ENCODE assay signal across 23 cellular contexts in genomic region chr6:148091394-148091793, GRCh38.
"Had no signal": no experiment of that assay in that cellular context is flagged by ENCODE, and none has a peak within 500 bp of the region (broad histone marks: within the 10 kb centered on the region; RNA-seq: fewer than 3 reads in every experiment).

No MANE protein-coding gene starts in this region.

- H3K4me3 ChIP-seq: colonic mucosa, coronary artery, dorsolateral prefrontal cortex, esophagus muscularis mucosa, esophagus squamous epithelium, gastrocnemius medialis, gastroesophageal sphincter, heart left ventricle, heart right ventricle had no signal

- H3K4me1 ChIP-seq: colonic mucosa, esophagus muscularis mucosa, esophagus squamous epithelium, foreskin keratinocyte, gastrocnemius medialis, gastroesophageal sphincter, heart left ventricle, heart right ventricle had no signal

- H3K27ac ChIP-seq: colonic mucosa, coronary artery, dorsolateral prefrontal cortex, epithelial cell of prostate, esophagus muscularis mucosa, esophagus squamous epithelium, foreskin keratinocyte, gastrocnemius medialis, gastroesophageal sphincter, heart left ventricle, heart right ventricle had no signal

- H3K9me3 ChIP-seq: colonic mucosa, gastrocnemius medialis had no signal

- H3K36me3 ChIP-seq: colonic mucosa, esophagus muscularis mucosa, esophagus squamous epithelium, gastrocnemius medialis, gastroesophageal sphincter, heart left ventricle, heart right ventricle had no signal

- DNase-seq: colonic mucosa; cortex of kidney; dermis blood vessel endothelial cell; dorsolateral prefrontal cortex; effector CD4-positive, alpha-beta T cell; effector CD8-positive, alpha-beta T cell; effector memory CD4-positive, alpha-beta T cell; effector memory CD8-positive, alpha-beta T cell; endodermal cell; erythroblast; esophagus squamous epithelium; foreskin fibroblast; foreskin keratinocyte; foreskin melanocyte; gastrocnemius medialis; glutamatergic neuron; head of caudate nucleus; heart left ventricle; heart right ventricle had no signal
